ENCODE assay signal across 8 cellular contexts in the genomic region with DNA sequence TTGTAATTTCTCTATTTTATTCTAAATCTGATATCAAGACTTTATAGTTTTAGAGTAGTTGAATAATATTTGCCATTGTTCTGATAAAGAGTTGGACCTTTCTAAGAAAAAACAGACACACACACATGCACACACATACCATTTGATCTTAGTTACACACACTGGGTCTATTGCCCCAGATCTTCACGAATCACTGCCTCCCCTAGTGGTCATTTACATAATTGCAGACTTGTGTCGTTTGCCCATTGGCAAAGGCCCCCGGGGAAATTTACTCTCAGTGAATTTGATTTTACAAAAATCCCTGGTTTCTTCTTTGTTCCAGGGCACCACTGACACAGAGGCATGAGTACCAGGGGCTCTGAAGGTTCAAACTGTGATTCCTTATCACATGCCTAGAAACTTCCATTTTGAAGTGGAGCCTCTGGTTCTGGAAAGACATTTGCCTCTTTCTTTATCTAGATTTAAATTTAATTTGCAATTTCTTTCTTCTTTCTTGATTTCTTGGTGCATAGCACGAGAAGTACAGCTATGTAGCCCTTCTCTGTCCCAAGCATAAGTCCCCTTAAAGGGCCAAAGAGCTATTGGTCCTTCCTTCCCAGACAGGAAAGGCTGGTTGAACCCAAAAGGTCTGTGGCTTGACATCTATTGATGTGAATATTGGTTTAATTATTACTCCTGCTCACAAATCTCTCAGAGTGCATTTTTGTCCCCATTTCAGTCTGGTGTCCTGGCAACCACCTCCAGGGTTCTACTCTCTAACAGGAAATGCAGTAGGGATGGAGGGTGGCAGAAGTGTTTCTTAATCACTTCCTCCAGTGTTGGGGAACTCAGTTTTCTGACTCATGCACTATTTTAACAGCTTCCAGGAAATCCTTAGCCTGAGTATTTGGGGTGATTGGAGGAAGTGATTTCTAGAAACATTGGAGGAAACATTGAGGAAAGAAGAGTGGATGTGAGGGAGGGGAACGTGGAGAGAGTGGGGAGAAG. TPM values are rescaled to one million over a fixed set of nuclear protein-coding genes. Genes with fewer than 3 reads are reported as not detected.
DNase-seq lines count a peak whose midpoint lies in the region; ATAC-seq and TF ChIP-seq lines count a peak whose summit lies in the region.

No MANE protein-coding gene starts in this region.

- no peaks in the 10 kb centered on the region for H3K36me3 ChIP-seq in iPS DF 6.9 (ENCODE audit: control insufficient read depth, insufficient read depth, low read length)

- peaks cover 42% of the 10 kb centered on the region for H3K27me3 Mint-ChIP-seq in activated naive CD8-positive, alpha-beta T cell treated with anti-CD3 and anti-CD28 coated beads, Interleukin-2, amount 50 U/mL, for 24 hours
- H3K27me3 Mint-ChIP-seq in activated naive CD8-positive, alpha-beta T cell treated with anti-CD3 and anti-CD28 coated beads for 36 hours, result peaks cover 65% of the 10 kb centered on the region
- peaks cover 18% of the 10 kb centered on the region for H3K27me3 Mint-ChIP-seq in activated CD8-positive, alpha-beta T cell treated with anti-CD3 and anti-CD28 coated beads, Interleukin-2, amount 10 ng/mL, durations not matched to agents 7 days and 5 days (ENCODE audit: low read depth)

- no peak overlapping the region for H3K4me3 Mint-ChIP-seq in activated naive CD8-positive, alpha-beta T cell treated with anti-CD3 and anti-CD28 coated beads, Interleukin-2, amount 50 U/mL, for 24 hours
- no peak overlapping the region for H3K4me3 Mint-ChIP-seq in activated naive CD8-positive, alpha-beta T cell treated with anti-CD3 and anti-CD28 coated beads for 36 hours
- H3K4me3 Mint-ChIP-seq in activated CD8-positive, alpha-beta T cell treated with anti-CD3 and anti-CD28 coated beads, Interleukin-2, amount 10 ng/mL, durations not matched to agents 7 days and 5 days, result no peak overlapping the region
- no peak overlapping the region for H3K4me3 Mint-ChIP-seq in stimulated activated effector memory CD8-positive, alpha-beta T cell treated with anti-CD3 and anti-CD28 coated beads, Interleukin-12 subunit alpha, Interleukin-12 subunit beta, amount 100 ng/mL, for 72 hours

- H3K9me3 ChIP-seq in iPS DF 6.9 (ENCODE audit: control insufficient read depth, insufficient read depth, low read length), result no peaks in the 10 kb centered on the region

- CTCF ChIA-PET in activated CD8-positive, alpha-beta T cell treated with anti-CD3 and anti-CD28 coated beads, Interleukin-2, amount 10 ng/mL, durations not matched to agents 7 days and 5 days (lab: Charles Lee), result interaction anchor here (0.6 to 3.1 kb wide), 7 partner anchors 11 to 288 kb away, joined by 3 to 10 read pairs (median 3); no protein-coding TSS in a partner anchor

- H3K27ac Mint-ChIP-seq in activated naive CD8-positive, alpha-beta T cell treated with anti-CD3 and anti-CD28 coated beads, Interleukin-2, amount 50 U/mL, for 24 hours, result no peak overlapping the region
- no peak overlapping the region for H3K27ac Mint-ChIP-seq in activated naive CD8-positive, alpha-beta T cell treated with anti-CD3 and anti-CD28 coated beads for 36 hours
- H3K27ac Mint-ChIP-seq in activated CD8-positive, alpha-beta T cell treated with anti-CD3 and anti-CD28 coated beads, Interleukin-2, amount 10 ng/mL, durations not matched to agents 7 days and 5 days, result no peak overlapping the region
- H3K27ac Mint-ChIP-seq in stimulated activated effector memory CD8-positive, alpha-beta T cell treated with anti-CD3 and anti-CD28 coated beads, Interleukin-12 subunit alpha, Interleukin-12 subunit beta, amount 100 ng/mL, for 72 hours, result no peak overlapping the region

- peaks cover 5% of the 10 kb centered on the region for H3K4me1 Mint-ChIP-seq in activated naive CD8-positive, alpha-beta T cell treated with anti-CD3 and anti-CD28 coated beads, Interleukin-2, amount 50 U/mL, for 24 hours
- peaks cover 6% of the 10 kb centered on the region for H3K4me1 Mint-ChIP-seq in activated naive CD8-positive, alpha-beta T cell treated with anti-CD3 and anti-CD28 coated beads for 36 hours
- H3K4me1 Mint-ChIP-seq in activated CD8-positive, alpha-beta T cell treated with anti-CD3 and anti-CD28 coated beads, Interleukin-2, amount 10 ng/mL, durations not matched to agents 7 days and 5 days (ENCODE audit: low read depth), result peaks cover 7% of the 10 kb centered on the region
- peaks cover 10% of the 10 kb centered on the region for H3K4me1 Mint-ChIP-seq in stimulated activated effector memory CD8-positive, alpha-beta T cell treated with anti-CD3 and anti-CD28 coated beads, Interleukin-12 subunit alpha, Interleukin-12 subunit beta, amount 100 ng/mL, for 72 hours

- DNase-seq in activated naive CD8-positive, alpha-beta T cell treated with anti-CD3 and anti-CD28 coated beads, Interleukin-2, amount 50 U/mL, for 24 hours, result peak; percentile 26
- DNase-seq in activated naive CD8-positive, alpha-beta T cell treated with anti-CD3 and anti-CD28 coated beads for 36 hours, result no peak
- DNase-seq in LNCaP clone FGC (ENCODE audit: low read depth), result peak; percentile 15
- DNase-seq in activated CD8-positive, alpha-beta T cell treated with anti-CD3 and anti-CD28 coated beads, Interleukin-2, amount 10 ng/mL, durations not matched to agents 7 days and 5 days, result peak; percentile 47
- peak; percentile 27 for DNase-seq in iPS DF 6.9 (ENCODE audit: low read depth, low spot score)
- DNase-seq in stimulated activated effector memory CD8-positive, alpha-beta T cell treated with anti-CD3 and anti-CD28 coated beads, Interleukin-12 subunit alpha, Interleukin-12 subunit beta, amount 100 ng/mL, for 72 hours (ENCODE audit: low spot score in 2 of 2), result peak; percentile 10 to 58
- no peak for DNase-seq in HK-2 (ENCODE audit: unreplicated experiment)

- no peak overlapping the region for H3K27ac ChIP-seq in iPS DF 6.9 (ENCODE audit: low read length)

- POLR2A ChIA-PET in activated CD8-positive, alpha-beta T cell treated with anti-CD3 and anti-CD28 coated beads, Interleukin-2, amount 10 ng/mL, durations not matched to agents 7 days and 5 days (lab: Charles Lee), result no interaction called here

- no peaks in the 10 kb centered on the region for H3K9me3 Mint-ChIP-seq in activated naive CD8-positive, alpha-beta T cell treated with anti-CD3 and anti-CD28 coated beads, Interleukin-2, amount 50 U/mL, for 24 hours
- H3K9me3 Mint-ChIP-seq in activated naive CD8-positive, alpha-beta T cell treated with anti-CD3 and anti-CD28 coated beads for 36 hours, result no peaks in the 10 kb centered on the region
- H3K9me3 Mint-ChIP-seq in activated CD8-positive, alpha-beta T cell treated with anti-CD3 and anti-CD28 coated beads, Interleukin-2, amount 10 ng/mL, durations not matched to agents 7 days and 5 days (ENCODE audit: insufficient read depth), result no peaks in the 10 kb centered on the region
- no peaks in the 10 kb centered on the region for H3K9me3 Mint-ChIP-seq in stimulated activated effector memory CD8-positive, alpha-beta T cell treated with anti-CD3 and anti-CD28 coated beads, Interleukin-12 subunit alpha, Interleukin-12 subunit beta, amount 100 ng/mL, for 72 hours

- peak; percentile 43 for ATAC-seq in activated naive CD8-positive, alpha-beta T cell treated with anti-CD3 and anti-CD28 coated beads, Interleukin-2, amount 50 U/mL, for 24 hours
- ATAC-seq in activated CD8-positive, alpha-beta T cell treated with anti-CD3 and anti-CD28 coated beads, Interleukin-2, amount 10 ng/mL, durations not matched to agents 7 days and 5 days, result peak; percentile 55
- ATAC-seq in stimulated activated effector memory CD8-positive, alpha-beta T cell treated with anti-CD3 and anti-CD28 coated beads, Interleukin-12 subunit alpha, Interleukin-12 subunit beta, amount 100 ng/mL, for 72 hours, result no peak
- no peak for ATAC-seq in HG02870 (IDR thresholded peaks at IDR 0.05; ENCODE audit: unreplicated experiment)

- 100% methylated on average over 1 of the region's 5 CpGs for WGBS in iPS DF 6.9 (ENCODE audit: insufficient coverage, insufficient read length)

- no peaks in the 10 kb centered on the region for H3K27me3 ChIP-seq in iPS DF 6.9 (ENCODE audit: control insufficient read depth, insufficient read depth, low read length)

- TF ChIP-seq CTCF in LNCaP clone FGC (IDR thresholded peaks at IDR 0.05; ENCODE audit: control insufficient read depth, extremely low read depth, insufficient read depth), result peak; percentile 69

- H3K36me3 Mint-ChIP-seq in activated naive CD8-positive, alpha-beta T cell treated with anti-CD3 and anti-CD28 coated beads, Interleukin-2, amount 50 U/mL, for 24 hours (ENCODE audit: low read depth), result no peaks in the 10 kb centered on the region
- no peaks in the 10 kb centered on the region for H3K36me3 Mint-ChIP-seq in activated naive CD8-positive, alpha-beta T cell treated with anti-CD3 and anti-CD28 coated beads for 36 hours
- no peaks in the 10 kb centered on the region for H3K36me3 Mint-ChIP-seq in activated CD8-positive, alpha-beta T cell treated with anti-CD3 and anti-CD28 coated beads, Interleukin-2, amount 10 ng/mL, durations not matched to agents 7 days and 5 days (ENCODE audit: low read depth)
- H3K36me3 Mint-ChIP-seq in stimulated activated effector memory CD8-positive, alpha-beta T cell treated with anti-CD3 and anti-CD28 coated beads, Interleukin-12 subunit alpha, Interleukin-12 subunit beta, amount 100 ng/mL, for 72 hours, result no peaks in the 10 kb centered on the region

- H3K4me3 ChIP-seq in LNCaP clone FGC (ENCODE audit: low read depth, low read length) (no peak overlapping the region), iPS DF 6.9 (ENCODE audit: low read length) (no peak overlapping the region)

- no peaks in the 10 kb centered on the region for H3K4me1 ChIP-seq in iPS DF 6.9 (ENCODE audit: control insufficient read depth, insufficient read depth, low read length)

RNA-seq across cellular contexts. Expression of gene SLC6A11, which starts 32.4 kb away (rescaled TPM):
- not detected for total RNA-seq in activated naive CD8-positive, alpha-beta T cell treated with anti-CD3 and anti-CD28 coated beads for 36 hours
- not detected for total RNA-seq in activated CD8-positive, alpha-beta T cell treated with anti-CD3 and anti-CD28 coated beads, Interleukin-2, amount 10 ng/mL, durations not matched to agents 7 days and 5 days

Comparison
In these comparisons a context has a peak if more than half of its experiments do, and no peak if none do; other contexts are left out.
1. DNase-seq: peak in activated naive CD8-positive, alpha-beta T cell treated with anti-CD3 and anti-CD28 coated beads, Interleukin-2, amount 50 U/mL, for 24 hours (single experiment), LNCaP clone FGC (single experiment), activated CD8-positive, alpha-beta T cell treated with anti-CD3 and anti-CD28 coated beads, Interleukin-2, amount 10 ng/mL, durations not matched to agents 7 days and 5 days (single experiment), iPS DF 6.9 (single experiment) and stimulated activated effector memory CD8-positive, alpha-beta T cell treated with anti-CD3 and anti-CD28 coated beads, Interleukin-12 subunit alpha, Interleukin-12 subunit beta, amount 100 ng/mL, for 72 hours (2 of 2); none in activated naive CD8-positive, alpha-beta T cell treated with anti-CD3 and anti-CD28 coated beads for 36 hours (single experiment) and HK-2 (single experiment).
2. ATAC-seq: peak in activated naive CD8-positive, alpha-beta T cell treated with anti-CD3 and anti-CD28 coated beads, Interleukin-2, amount 50 U/mL, for 24 hours (single experiment) and activated CD8-positive, alpha-beta T cell treated with anti-CD3 and anti-CD28 coated beads, Interleukin-2, amount 10 ng/mL, durations not matched to agents 7 days and 5 days (single experiment); none in stimulated activated effector memory CD8-positive, alpha-beta T cell treated with anti-CD3 and anti-CD28 coated beads, Interleukin-12 subunit alpha, Interleukin-12 subunit beta, amount 100 ng/mL, for 72 hours (single experiment) and HG02870 (single experiment).